Comparison of ENCODE assay signal across 10 cellular contexts in genomic region chr6:69974193-69974592, GRCh38.
DNase-seq lines count a peak whose midpoint lies in the region; ATAC-seq and TF ChIP-seq lines count a peak whose summit lies in the region.
"Had no signal": no experiment of that assay in that cellular context is flagged by ENCODE, and none has a peak within 500 bp of the region (broad histone marks: within the 10 kb centered on the region; RNA-seq: fewer than 3 reads in every experiment).

No MANE protein-coding gene starts in this region.

- no peaks in the 10 kb centered on the region for H3K36me3 ChIP-seq in esophagus muscularis mucosa
- no peaks in the 10 kb centered on the region for H3K36me3 ChIP-seq in lower lobe of right lung

- H3K9me3 Mint-ChIP-seq in nephron = peaks cover 4% of the 10 kb centered on the region

- H3K9me3 ChIP-seq in esophagus muscularis mucosa (no peaks in the 10 kb centered on the region), lower lobe of right lung (no peaks in the 10 kb centered on the region)

- TF ChIP-seq POLR2A in esophagus muscularis mucosa (IDR thresholded peaks at IDR 0.05; ENCODE audit: low read depth) = no peak

- ATAC-seq in lower lobe of right lung = no peak
- ATAC-seq: esophagus mucosa, sciatic nerve had no signal

- peak overlapping the region in 1 of 3 experiments; percentile 38 for H3K4me3 Mint-ChIP-seq in nephron

- H3K27me3 Mint-ChIP-seq in nephron (ENCODE audit: low read depth) = peaks cover 4% of the 10 kb centered on the region

- no peak overlapping the region for H3K27ac ChIP-seq in esophagus muscularis mucosa (replicated peaks in 1 of 4)
- no peak overlapping the region for H3K27ac ChIP-seq in lower lobe of right lung

- H3K4me1 Mint-ChIP-seq in nephron = peaks cover 12% of the 10 kb centered on the region

- TF ChIP-seq CTCF in cardiac fibroblast (IDR thresholded peaks at IDR 0.05; ENCODE audit: low read depth, low read length) (no peak), nephron (IDR thresholded peaks at IDR 0.05; ENCODE audit: unreplicated experiment in 3 of 3) (no peak), esophagus muscularis mucosa (IDR thresholded peaks at IDR 0.05) (no peak), lower lobe of right lung (IDR thresholded peaks at IDR 0.05) (no peak)

- no peak for TF ChIP-seq EP300 in esophagus muscularis mucosa (IDR thresholded peaks at IDR 0.05)

- WGBS in esophagus muscularis mucosa = 95% methylated on average over 2 of the region's 2 CpGs

- DNase-seq in HS-5 (ENCODE audit: low read depth) = peak; percentile 43
- peak; percentile 82 for DNase-seq in NCI-H524 treated with DMSO at 0.1 percent for 48 hours (lab: John Stamatoyannopoulos, UW)
- peak; percentile 21 to 73 for DNase-seq in cardiac fibroblast (ENCODE audit: low read depth in 2 of 2)
- DNase-seq in esophagus muscularis mucosa (ENCODE audit: extremely low spot score) = no peak
- DNase-seq in stimulated activated CD4-positive, alpha-beta T cell treated with anti-CD3 and anti-CD28 coated beads, Interleukin-4, amount 100 ng/mL, for 24 hours = no peak
- no peak for DNase-seq in lower lobe of right lung
- DNase-seq: mesendoderm had no signal

- no peaks in the 10 kb centered on the region for H3K27me3 ChIP-seq in esophagus muscularis mucosa
- no peaks in the 10 kb centered on the region for H3K27me3 ChIP-seq in lower lobe of right lung (ENCODE audit: low read depth)

- H3K4me1 ChIP-seq in esophagus muscularis mucosa (peaks cover 0 to 6% (median 0%) of the 10 kb centered on the region in 4 donors), lower lobe of right lung (no peaks in the 10 kb centered on the region)

- intact Hi-C loops in esophagus muscularis mucosa (cut with DNase I) = no loop called here
- intact Hi-C loops in lower lobe of right lung (cut with DNase I) = no loop called here

- H3K4me3 ChIP-seq in cardiac fibroblast (replicated peaks in 1 of 2; ENCODE audit: low read depth in 2 of 2, low read length in 2 of 2) = no peak overlapping the region
- no peak overlapping the region for H3K4me3 ChIP-seq in esophagus muscularis mucosa
- no peak overlapping the region for H3K4me3 ChIP-seq in lower lobe of right lung

- no peaks in the 10 kb centered on the region for H3K36me3 Mint-ChIP-seq in nephron (ENCODE audit: low read depth)

- peak overlapping the region in 2 of 3 experiments; percentile 2 to 29 for H3K27ac Mint-ChIP-seq in nephron

Comparison
In these comparisons a context has a peak if more than half of its experiments do, and no peak if none do; other contexts are left out.
1. DNase-seq: peak in HS-5 (single experiment), NCI-H524 treated with DMSO at 0.1 percent for 48 hours (single experiment) and cardiac fibroblast (2 of 2); none in esophagus muscularis mucosa (single experiment), stimulated activated CD4-positive, alpha-beta T cell treated with anti-CD3 and anti-CD28 coated beads, Interleukin-4, amount 100 ng/mL, for 24 hours (single experiment) and lower lobe of right lung (single experiment).